In the genomic region with DNA sequence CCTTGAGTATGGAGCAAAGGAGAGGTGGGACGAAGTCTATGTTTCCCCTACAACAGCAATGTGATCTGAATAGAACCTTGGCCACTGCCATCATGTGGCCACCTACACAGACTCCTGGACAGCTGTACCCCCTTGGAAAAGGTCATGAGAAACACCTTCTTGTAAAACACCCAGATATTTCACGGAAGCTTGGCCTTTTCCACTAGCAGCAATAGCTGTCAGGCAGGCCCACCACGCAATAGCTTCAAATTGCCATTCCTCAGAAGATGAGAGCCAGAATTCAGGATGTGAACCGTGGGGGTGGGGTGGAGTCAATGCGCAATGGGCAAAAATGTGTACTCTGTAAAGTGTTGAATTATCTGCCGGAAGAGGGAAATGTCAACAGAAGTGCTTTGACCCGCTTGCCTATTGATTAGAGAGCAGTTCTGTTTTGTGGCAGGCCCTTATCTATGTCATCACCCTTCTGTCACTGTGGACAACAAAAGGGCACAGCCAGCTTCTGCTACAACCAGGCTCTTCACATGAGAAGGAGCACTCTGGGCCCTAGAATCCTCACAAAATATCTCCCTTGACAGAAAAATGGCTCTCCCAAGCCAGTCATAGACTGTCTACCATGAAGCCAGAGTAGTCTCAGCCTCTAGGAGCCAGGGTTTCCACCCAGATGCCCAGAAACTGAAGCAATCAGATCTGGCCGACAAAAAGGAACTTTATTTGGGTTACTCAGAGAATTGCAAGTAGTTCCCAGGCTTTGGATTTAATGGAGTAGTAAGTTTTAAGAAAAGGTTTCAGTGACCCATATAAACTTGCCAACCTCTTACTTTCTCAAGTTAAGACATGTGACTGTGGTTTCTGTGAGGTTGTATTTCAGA, we compare ENCODE assay signal across 9 cellular contexts. TPM values are rescaled to one million over a fixed set of nuclear protein-coding genes. Genes with fewer than 3 reads are reported as not detected.
DNase-seq lines count a peak whose midpoint lies in the region; ATAC-seq and TF ChIP-seq lines count a peak whose summit lies in the region.
"Had no signal": no experiment of that assay in that cellular context is flagged by ENCODE, and none has a peak within 500 bp of the region (broad histone marks: within the 10 kb centered on the region; RNA-seq: fewer than 3 reads in every experiment).

No MANE protein-coding gene starts in this region.

- H3K4me3 ChIP-seq in heart right ventricle, result no peak overlapping the region
- no peak overlapping the region for H3K4me3 ChIP-seq in rectal smooth muscle tissue (ENCODE audit: low read length)
- no peak overlapping the region for H3K4me3 ChIP-seq in thyroid gland (replicated peaks in 1 of 3)

- no peak overlapping the region for H3K4ac ChIP-seq in H9 (ENCODE audit: low read depth, low read length)

- no peak overlapping the region for H3K23ac ChIP-seq in H9 (ENCODE audit: insufficient read length, low read depth, low read length)

- no peaks in the 10 kb centered on the region for H3K36me3 Mint-ChIP-seq in H9 (ENCODE audit: insufficient read depth in 1 of 3, low read depth in 3 of 3)

- ATAC-seq in heart right ventricle, result peak in 7 of 8 donors; percentile 25 to 82 (median 37)

- no peaks in the 10 kb centered on the region for H3K79me2 ChIP-seq in H9 (ENCODE audit: insufficient read depth, low read length)

- no peak overlapping the region for H4K91ac ChIP-seq in H9 (ENCODE audit: insufficient read length, low read depth, low read length)

- H4K5ac ChIP-seq in H9 (ENCODE audit: insufficient read length, low read depth, low read length), result no peak overlapping the region

- H3K23me2 ChIP-seq in H9 (ENCODE audit: insufficient read length, low read depth, low read length, poor library complexity, severe bottlenecking), result no peaks in the 10 kb centered on the region

- no peak overlapping the region for H2BK20ac ChIP-seq in H9 (ENCODE audit: low read depth, low read length, poor library complexity, severe bottlenecking)

- H2BK12ac ChIP-seq in H9 (ENCODE audit: insufficient read length, low read depth, low read length), result no peak overlapping the region

- H3K36me3 ChIP-seq in heart right ventricle (peaks cover 0 to 9% (median 0%) of the 10 kb centered on the region in 9 donors), rectal smooth muscle tissue (ENCODE audit: control insufficient read depth, insufficient read depth, low read length) (peaks cover 2% of the 10 kb centered on the region), thyroid gland (no peaks in the 10 kb centered on the region)

- no peaks in the 10 kb centered on the region for H3K27me3 Mint-ChIP-seq in H9 (ENCODE audit: low read depth)

- 58 to 69% methylated on average over 8 of the region's 8 CpGs for WGBS in heart right ventricle, 2 donors
- WGBS in thyroid gland, 2 donors, result 82 to 85% methylated on average over 8 of the region's 8 CpGs
- WGBS in H9 (ENCODE audit: extremely low coverage, insufficient read length, low lambda C conversion rate), result no CpG with 5 or more reads among the region's 8 CpGs

- no peaks in the 10 kb centered on the region for H3K9me3 Mint-ChIP-seq in H9

- DNase-seq in HuH-7 (ENCODE audit: low spot score) (peak; percentile 65), UCSD-AML1 (lab: John Stamatoyannopoulos, UW; ENCODE audit: unreplicated experiment) (peak; percentile 55), heart right ventricle (no peak), NCI-H774 (lab: John Stamatoyannopoulos, UW) (no peak), thyroid gland (no peak), H9 (no peak), cerebellar cortex (ENCODE audit: low spot score) (no peak)
- DNase-seq: islet precursor cell had no signal

- no peak overlapping the region for H2BK120ac ChIP-seq in H9 (ENCODE audit: low read depth, low read length, poor library complexity, severe bottlenecking)

- H4K20me1 ChIP-seq in H9 (ENCODE audit: control insufficient read depth, insufficient read depth, insufficient read length), result no peaks in the 10 kb centered on the region

- no peak overlapping the region for H3K18ac ChIP-seq in H9 (ENCODE audit: insufficient read length, low read depth, low read length)

- no peak overlapping the region for H4K8ac ChIP-seq in H9 (replicated peaks; ENCODE audit: insufficient read length, low read depth, low read length)

- no peak overlapping the region for H3T11ph ChIP-seq in H9 (ENCODE audit: low read length)

- TF ChIP-seq CTCF in heart right ventricle (IDR thresholded peaks at IDR 0.05), result no peak
- no peak for TF ChIP-seq CTCF in thyroid gland (IDR thresholded peaks at IDR 0.05)
- no peak for TF ChIP-seq CTCF in H9 (conservative IDR thresholded peaks at IDR 0.05)

- H3K27ac ChIP-seq in heart right ventricle (peak overlapping the region in 5 of 10 donors; percentile 5 to 56 (median 36)), rectal smooth muscle tissue (ENCODE audit: low read depth, low read length) (peak overlapping the region; percentile 36), thyroid gland (no peak overlapping the region), H9 (ENCODE audit: insufficient read length, low read depth, low read length) (no peak overlapping the region)

- 0 out of 7 replicates have a peak overlapping the region, but pooled peaks of 1 of the 3 experiments have one; percentile 14 for H3K27ac Mint-ChIP-seq in H9

- no peaks in the 10 kb centered on the region for H3K79me1 ChIP-seq in H9 (ENCODE audit: insufficient read depth, low read depth, low read length, poor library complexity, severe bottlenecking)

- no peak overlapping the region for H2BK15ac ChIP-seq in H9 (ENCODE audit: low read depth, low read length)

- peaks cover 0 to 64% (median 23%) of the 10 kb centered on the region in 9 donors for H3K4me1 ChIP-seq in heart right ventricle
- peaks cover 10% of the 10 kb centered on the region for H3K4me1 ChIP-seq in rectal smooth muscle tissue (ENCODE audit: control insufficient read depth, insufficient read depth, low read length)
- peaks cover 8 to 15% of the 10 kb centered on the region in 2 donors for H3K4me1 ChIP-seq in thyroid gland
- H3K4me1 ChIP-seq in H9 (ENCODE audit: insufficient read depth, low read length), result no peaks in the 10 kb centered on the region

- no peak overlapping the region for H3K14ac ChIP-seq in H9 (ENCODE audit: insufficient read depth, low read length)

- H3K9ac ChIP-seq in rectal smooth muscle tissue (ENCODE audit: low read length) (no peak overlapping the region), H9 (ENCODE audit: extremely low read depth, insufficient read length, low read length) (no peak overlapping the region)

- no peak overlapping the region for H3K4me2 ChIP-seq in H9 (ENCODE audit: insufficient read depth, insufficient read length, low read length)

- H2AFZ ChIP-seq in H9 (ENCODE audit: low read length), result no peak overlapping the region

- H3K27me3 ChIP-seq in heart right ventricle, result no peaks in the 10 kb centered on the region
- H3K27me3 ChIP-seq in rectal smooth muscle tissue (ENCODE audit: control insufficient read depth, insufficient read depth, low read length), result no peaks in the 10 kb centered on the region
- no peaks in the 10 kb centered on the region for H3K27me3 ChIP-seq in thyroid gland
- H3K27me3 ChIP-seq in H9 (ENCODE audit: insufficient read depth, low read length), result no peaks in the 10 kb centered on the region

- no peak for TF ChIP-seq POLR2A in thyroid gland (IDR thresholded peaks at IDR 0.05)

- H3K4me3 Mint-ChIP-seq in H9, result no peak overlapping the region

- H3K56ac ChIP-seq in H9 (ENCODE audit: insufficient read length, low read depth, low read length), result no peak overlapping the region

- H3K9me3 ChIP-seq in heart right ventricle (no peaks in the 10 kb centered on the region), thyroid gland (no peaks in the 10 kb centered on the region), H9 (ENCODE audit: control insufficient read depth, low read depth, low read length) (no peaks in the 10 kb centered on the region)

- intact Hi-C loops in heart right ventricle (cut with DNase I), result no loop called here
- intact Hi-C loops in thyroid gland (cut with DNase I), result no loop called here

- no peak overlapping the region for H2BK5ac ChIP-seq in H9 (ENCODE audit: insufficient read length, low read length)

- H3K4me1 Mint-ChIP-seq in H9, result peaks cover 5 to 12% of the 10 kb centered on the region in 2 experiments

- H2AK5ac ChIP-seq in H9 (ENCODE audit: insufficient read length, low read length), result no peak overlapping the region

RNA-seq across cellular contexts. Expression of a gene that starts 9.5 kb away (rescaled TPM):
- 10 to 100 TPM; 10.4 to 21.5 (median 16.0) TPM for total RNA-seq in heart right ventricle
- 10 to 100 TPM; 24.7 to 29.5 TPM for polyA plus RNA-seq in heart right ventricle
- total RNA-seq in thyroid gland, result 10 to 100 TPM; 15.6 to 45.3 (median 21.2) TPM
- total RNA-seq in H9 (2021), result 3.0 and 4.3 TPM in 2 replicates

RNA-seq across cellular contexts. Expression of a gene that starts 33.3 kb away (rescaled TPM):
- total RNA-seq in heart right ventricle (10 to 100 TPM; 16.9 to 38.4 (median 26.8) TPM), thyroid gland (10 to 100 TPM; 27.5 to 40.1 (median 32.7) TPM), H9 (2021) (25.5 and 28.0 TPM in 2 replicates)
- polyA plus RNA-seq in heart right ventricle, result 10 to 100 TPM in 1 of 2 donors, 1 to 10 TPM in 1; 7.7 to 12.0 TPM

RNA-seq across cellular contexts. Expression of a gene that starts 55.3 kb away (rescaled TPM):
- total RNA-seq in heart right ventricle (10 to 100 TPM in 9 of 10 donors, 1 to 10 TPM in 1; 9.9 to 26.7 (median 16.8) TPM), thyroid gland (100 to 1,000 TPM; 132 to 189 (median 182) TPM), H9 (2021) (2.9 and 4.0 TPM in 2 replicates)
- 10 to 100 TPM in 1 of 2 donors, 1 to 10 TPM in 1; 9.7 to 14.9 TPM for polyA plus RNA-seq in heart right ventricle

Comparison
In these comparisons a context has a peak if more than half of its experiments do, and no peak if none do; other contexts are left out.
1. DNase-seq: peak in HuH-7 (single experiment) and UCSD-AML1 (single experiment); none in heart right ventricle (0 of 2), NCI-H774 (single experiment), thyroid gland (0 of 2), H9 (single experiment) and cerebellar cortex (single experiment).
2. RNA of a gene that starts 55.3 kb away (total RNA-seq): 132 to 189 TPM in thyroid gland; 9.9 to 26.7 TPM in heart right ventricle and 2.9 to 4.0 TPM in H9; every median in the first group is over 4 times any median in the second.